ENCODE assay signal across 14 cellular contexts in genomic region chrX:121869876-121870477, GRCh38.
A peak's percentile ranks its signal among the peaks of the same experiment; 100 is the strongest.
DNase-seq lines count a peak whose midpoint lies in the region; ATAC-seq and TF ChIP-seq lines count a peak whose summit lies in the region.
"Had no signal": no experiment of that assay in that cellular context is flagged by ENCODE, and none has a peak within 500 bp of the region (broad histone marks: within the 10 kb centered on the region; RNA-seq: fewer than 3 reads in every experiment).

No MANE protein-coding gene starts in this region.

- H3K4me2 ChIP-seq in GM23338 = no peak overlapping the region
- H3K4me2 ChIP-seq: BLaER1, KMS-11 had no signal

- H3K36me3 Mint-ChIP-seq in GM23338 (ENCODE audit: low read depth) = no peaks in the 10 kb centered on the region
- H3K36me3 Mint-ChIP-seq in endodermal cell (ENCODE audit: low read depth) = no peaks in the 10 kb centered on the region
- H3K36me3 Mint-ChIP-seq: CD4-positive, CD25-positive, alpha-beta regulatory T cell had no signal

- no peak overlapping the region for H2AFZ ChIP-seq in GM23338

- H3K36me3 ChIP-seq in GM23338 (ENCODE audit: insufficient read depth) = no peaks in the 10 kb centered on the region
- no peaks in the 10 kb centered on the region for H3K36me3 ChIP-seq in endodermal cell (ENCODE audit: control insufficient read depth, insufficient read depth, low read length)
- no peaks in the 10 kb centered on the region for H3K36me3 ChIP-seq in spleen
- H3K36me3 ChIP-seq: BLaER1 had no signal

- no peaks in the 10 kb centered on the region for H3K4me1 ChIP-seq in GM23338 (ENCODE audit: insufficient read depth)
- H3K4me1 ChIP-seq in endodermal cell (ENCODE audit: control insufficient read depth, insufficient read depth, low read length) = no peaks in the 10 kb centered on the region
- H3K4me1 ChIP-seq in spleen = no peaks in the 10 kb centered on the region
- H3K4me1 ChIP-seq: BLaER1 had no signal

- no peaks in the 10 kb centered on the region for H4K20me1 ChIP-seq in GM23338 (replicated peaks; ENCODE audit: insufficient read depth)
- H4K20me1 ChIP-seq: BLaER1 had no signal

- H3K27ac Mint-ChIP-seq in GM23338 (no peak overlapping the region), endodermal cell (no peak overlapping the region)
- H3K27ac Mint-ChIP-seq: CD4-positive, CD25-positive, alpha-beta regulatory T cell had no signal

- intact Hi-C loops in spleen (cut with DNase I; ENCODE audit: low total_unique reads) = no loop called here

- H3K4me3 Mint-ChIP-seq in GM23338 (no peak overlapping the region), endodermal cell (no peak overlapping the region)
- H3K4me3 Mint-ChIP-seq: CD4-positive, CD25-positive, alpha-beta regulatory T cell had no signal

- H3K4me1 Mint-ChIP-seq in GM23338 (no peaks in the 10 kb centered on the region), endodermal cell (no peaks in the 10 kb centered on the region)
- H3K4me1 Mint-ChIP-seq: CD4-positive, CD25-positive, alpha-beta regulatory T cell had no signal

- no peaks in the 10 kb centered on the region for H3K9me2 ChIP-seq in GM23338 (ENCODE audit: insufficient read depth)

- CTCF ChIA-PET in HEK293T (lab: Yijun Ruan, JAX) = no interaction called here

- WGBS in endodermal cell (ENCODE audit: insufficient coverage in 1 of 2, insufficient read length in 1 of 2), 2 experiments = 94% methylated on average over 18 of the region's 18 CpGs; no CpG with 5 or more reads in 1 of the 2 experiments
- 77 to 92% (median 83%) methylated on average over 1 to 18 of the region's 18 CpGs for WGBS in spleen, 5 donors

- ATAC-seq in GM23338 = no peak
- ATAC-seq in GM21367 (IDR thresholded peaks at IDR 0.05; ENCODE audit: unreplicated experiment) = no peak
- ATAC-seq: HepG2 had no signal

- no peaks in the 10 kb centered on the region for H3K79me2 ChIP-seq in GM23338 (replicated peaks; ENCODE audit: insufficient read depth)

- POLR2A ChIA-PET in HEK293T (lab: Yijun Ruan, JAX) = no interaction called here

- no peak for TF ChIP-seq POLR2A in spleen (IDR thresholded peaks at IDR 0.05)

- H3K27me3 ChIP-seq in GM23338 (ENCODE audit: insufficient read depth) = no peaks in the 10 kb centered on the region
- no peaks in the 10 kb centered on the region for H3K27me3 ChIP-seq in endodermal cell (ENCODE audit: control insufficient read depth, insufficient read depth, low read length, poor library complexity, severe bottlenecking)
- no peaks in the 10 kb centered on the region for H3K27me3 ChIP-seq in spleen (replicated peaks in 1 of 7)

- H3K9me3 ChIP-seq in endodermal cell (ENCODE audit: control insufficient read depth, low read length) (no peaks in the 10 kb centered on the region), spleen (no peaks in the 10 kb centered on the region)
- H3K9me3 ChIP-seq: BLaER1 had no signal

- TF ChIP-seq CTCF in GM23338 (conservative IDR thresholded peaks at IDR 0.05; ENCODE audit: low read depth in 2 of 2) (no peak), endodermal cell (conservative IDR thresholded peaks at IDR 0.05) (no peak), spleen (IDR thresholded peaks at IDR 0.05 in 8 of 11, conservative IDR thresholded peaks at IDR 0.05 in 3 of 11) (no peak)

- no peaks in the 10 kb centered on the region for H3F3A ChIP-seq in GM23338 (replicated peaks; ENCODE audit: low read depth)

- peak; percentile 0 for DNase-seq in GM23338 (ENCODE audit: low spot score)
- peak; percentile 8 for DNase-seq in HEK293T (ENCODE audit: extremely low spot score)
- DNase-seq in endodermal cell = peak; percentile 34
- peak; percentile 67 for DNase-seq in spleen
- DNase-seq in A172 (ENCODE audit: low spot score) = no peak
- DNase-seq in DMS53 (lab: John Stamatoyannopoulos, UW) = no peak
- DNase-seq: AML-193; CD4-positive, CD25-positive, alpha-beta regulatory T cell; DMS79 treated with DMSO at 0.1 percent for 48 hours; GDM1 had no signal

- H3K4me3 ChIP-seq in GM23338 = no peak overlapping the region
- H3K4me3 ChIP-seq in endodermal cell (ENCODE audit: low read length) = no peak overlapping the region
- no peak overlapping the region for H3K4me3 ChIP-seq in spleen
- H3K4me3 ChIP-seq: BLaER1 had no signal

- H3K27ac ChIP-seq in GM23338 (ENCODE audit: low read depth) (no peak overlapping the region), endodermal cell (ENCODE audit: low read depth, low read length) (no peak overlapping the region), spleen (no peak overlapping the region)
- H3K27ac ChIP-seq: BLaER1, KMS-11 had no signal

- no peaks in the 10 kb centered on the region for H3K27me3 Mint-ChIP-seq in GM23338 (ENCODE audit: insufficient read depth, low read depth, poor library complexity)
- no peaks in the 10 kb centered on the region for H3K27me3 Mint-ChIP-seq in endodermal cell (ENCODE audit: insufficient read depth)
- H3K27me3 Mint-ChIP-seq: CD4-positive, CD25-positive, alpha-beta regulatory T cell had no signal

- H3K9ac ChIP-seq in endodermal cell (ENCODE audit: extremely low read depth, low read length, poor library complexity, severe bottlenecking) = no peak overlapping the region
- H3K9ac ChIP-seq: BLaER1, KMS-11 had no signal

- H3K9me3 Mint-ChIP-seq in GM23338 (no peaks in the 10 kb centered on the region), endodermal cell (peaks cover 41% of the 10 kb centered on the region)

TF ChIP-seq in GM23338, 12 proteins besides CTCF, POLR2A, EP300 and RAD21 (continues in another document):
- TF ChIP-seq NANOG (IDR thresholded peaks at IDR 0.05; ENCODE audit: borderline replicate concordance) (no peak), STAT1 (IDR thresholded peaks at IDR 0.05; ENCODE audit: unreplicated experiment) (no peak), ETS1 (IDR thresholded peaks at IDR 0.05) (no peak), ZNF331 (CRISPR knock-in tag; IDR thresholded peaks at IDR 0.05; ENCODE audit: low read depth) (no peak), JUNB (IDR thresholded peaks at IDR 0.05; ENCODE audit: unreplicated experiment) (no peak), EZH2 (IDR thresholded peaks at IDR 0.05; ENCODE audit: low read depth, unreplicated experiment) (no peak)

TF ChIP-seq in HEK293T, 16 proteins besides CTCF, POLR2A, EP300 and RAD21:
- TF ChIP-seq FOXM1 (IDR thresholded peaks at IDR 0.05; ENCODE audit: borderline replicate concordance) (no peak), ARNT (IDR thresholded peaks at IDR 0.05) (no peak), ELF4 (IDR thresholded peaks at IDR 0.05) (no peak), NFRKB (IDR thresholded peaks at IDR 0.05) (no peak), BHLHE40 (IDR thresholded peaks at IDR 0.05; ENCODE audit: borderline replicate concordance) (no peak), ZNF384 (IDR thresholded peaks at IDR 0.05) (no peak), SUZ12 (IDR thresholded peaks at IDR 0.05) (no peak), L3MBTL2 (conservative IDR thresholded peaks at IDR 0.05) (no peak), TARDBP (IDR thresholded peaks at IDR 0.05) (no peak), LEF1 (IDR thresholded peaks at IDR 0.05; ENCODE audit: borderline replicate concordance) (no peak)

Comparison
In these comparisons a context has a peak if more than half of its experiments do, and no peak if none do; other contexts are left out.
1. DNase-seq: peak in GM23338 (single experiment), HEK293T (single experiment), endodermal cell (single experiment) and spleen (single experiment); none in A172 (single experiment) and DMS53 (single experiment).